In genomic region chr2:11446733-11447248, GRCh38 we compare ENCODE assay signal across 8 cellular contexts. TPM values are rescaled to one million over a fixed set of nuclear protein-coding genes. Genes with fewer than 3 reads are reported as not detected.
DNase-seq lines count a peak whose midpoint lies in the region; ATAC-seq and TF ChIP-seq lines count a peak whose summit lies in the region.

No MANE protein-coding gene starts in this region.

- no peaks in the 10 kb centered on the region for H3K27me3 Mint-ChIP-seq in T-helper 17 cell

- peaks cover 2% of the 10 kb centered on the region for H3K4me1 Mint-ChIP-seq in T-helper 17 cell

- no peak overlapping the region for H3K4me3 ChIP-seq in cardiac fibroblast (replicated peaks in 1 of 2; ENCODE audit: low read depth in 2 of 2, low read length in 2 of 2)

- H3K36me3 Mint-ChIP-seq in T-helper 17 cell (ENCODE audit: low read depth): peaks cover 11% of the 10 kb centered on the region

- no peaks in the 10 kb centered on the region for H3K9me3 ChIP-seq in T-helper 17 cell (ENCODE audit: control insufficient read depth, low read length, poor library complexity, severe bottlenecking)

- DNase-seq in NCI-H187 (lab: John Stamatoyannopoulos, UW) (peak; percentile 21 to 26), NCI-H187 treated with DMSO at 0.1 percent for 48 hours (lab: John Stamatoyannopoulos, UW) (no peak), LHCN-M2 (ENCODE audit: low read depth) (peak; percentile 61), T-helper 17 cell (peak in 2 of 3 donors; percentile 16 to 41), cardiac fibroblast (ENCODE audit: low read depth in 2 of 2) (peak; percentile 80 to 83), islet precursor cell (peak; percentile 81)
- peak; percentile 37 for DNase-seq in stimulated activated CD4-positive, alpha-beta T cell treated with anti-CD3 and anti-CD28 coated beads, Interleukin-1b, Interleukin-23, amount 100 ng/mL, for 48 hours

- no peak overlapping the region for H3K4me3 Mint-ChIP-seq in T-helper 17 cell

- peak; percentile 79 for TF ChIP-seq CTCF in cardiac fibroblast (IDR thresholded peaks at IDR 0.05; ENCODE audit: low read depth, low read length)

- H3K27ac Mint-ChIP-seq in T-helper 17 cell: peak overlapping the region; percentile 72

- ATAC-seq in T-helper 17 cell: peak; percentile 70
- no peak for ATAC-seq in GM19452 (IDR thresholded peaks at IDR 0.05; ENCODE audit: unreplicated experiment)

RNA-seq across cellular contexts. Expression of gene E2F6, which starts 19.2 kb away (rescaled TPM):
- total RNA-seq in LHCN-M2 (2014; rRNA removed) (21.9 and 23.6 TPM in 2 replicates), T-helper 17 cell (1 to 10 TPM; 4.4 to 5.1 TPM)
- polyA plus RNA-seq in LHCN-M2 (2012): 8.9 TPM
